ENCODE assay signal across 1 cellular context in the genomic region with DNA sequence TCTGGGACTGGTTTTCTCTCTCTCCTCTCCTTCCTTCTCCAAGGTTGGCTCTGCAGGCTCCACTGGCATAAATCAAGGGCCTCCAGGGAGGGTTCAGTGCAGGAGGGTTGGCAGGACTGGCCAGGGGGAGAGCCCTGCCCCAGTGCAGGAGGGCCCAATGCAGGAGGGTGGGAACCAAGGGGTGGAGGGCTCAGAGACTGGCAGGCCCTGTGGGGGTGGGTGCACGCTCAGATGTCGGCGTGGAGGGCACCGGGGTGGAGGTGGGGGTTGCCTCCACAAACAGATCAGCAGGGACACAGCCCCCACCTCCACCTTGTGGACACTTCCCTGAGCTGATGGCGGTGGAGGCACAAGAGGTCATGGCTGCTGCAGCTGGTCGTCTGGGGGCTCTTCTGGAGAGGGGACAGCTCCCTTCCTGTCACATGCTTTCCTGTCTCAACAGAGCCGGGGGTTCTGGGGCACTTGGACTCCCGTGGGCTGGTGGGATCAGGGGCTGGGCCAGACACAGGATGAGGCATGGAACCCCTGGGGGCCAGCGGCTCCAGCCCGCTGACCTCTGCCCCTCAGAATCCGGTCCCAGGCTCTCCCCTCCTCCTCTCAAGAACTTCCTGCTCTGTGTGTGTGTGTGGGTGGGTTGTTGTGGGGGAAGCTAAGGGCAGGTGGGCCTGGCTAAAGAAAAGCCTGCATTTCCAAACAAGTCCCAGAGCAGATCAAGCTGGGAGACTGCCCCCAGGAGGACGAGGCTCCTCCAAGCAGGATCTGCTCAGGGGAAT.
A peak's percentile ranks its signal among the peaks of the same experiment; 100 is the strongest.
TF ChIP-seq lines count a peak whose summit lies in the region.

No MANE protein-coding gene starts in this region.

TF ChIP-seq in HepG2, 621 proteins besides CTCF, POLR2A, EP300 and RAD21 (continued from another document and continues in another):
- TF ChIP-seq, protein P1, sequence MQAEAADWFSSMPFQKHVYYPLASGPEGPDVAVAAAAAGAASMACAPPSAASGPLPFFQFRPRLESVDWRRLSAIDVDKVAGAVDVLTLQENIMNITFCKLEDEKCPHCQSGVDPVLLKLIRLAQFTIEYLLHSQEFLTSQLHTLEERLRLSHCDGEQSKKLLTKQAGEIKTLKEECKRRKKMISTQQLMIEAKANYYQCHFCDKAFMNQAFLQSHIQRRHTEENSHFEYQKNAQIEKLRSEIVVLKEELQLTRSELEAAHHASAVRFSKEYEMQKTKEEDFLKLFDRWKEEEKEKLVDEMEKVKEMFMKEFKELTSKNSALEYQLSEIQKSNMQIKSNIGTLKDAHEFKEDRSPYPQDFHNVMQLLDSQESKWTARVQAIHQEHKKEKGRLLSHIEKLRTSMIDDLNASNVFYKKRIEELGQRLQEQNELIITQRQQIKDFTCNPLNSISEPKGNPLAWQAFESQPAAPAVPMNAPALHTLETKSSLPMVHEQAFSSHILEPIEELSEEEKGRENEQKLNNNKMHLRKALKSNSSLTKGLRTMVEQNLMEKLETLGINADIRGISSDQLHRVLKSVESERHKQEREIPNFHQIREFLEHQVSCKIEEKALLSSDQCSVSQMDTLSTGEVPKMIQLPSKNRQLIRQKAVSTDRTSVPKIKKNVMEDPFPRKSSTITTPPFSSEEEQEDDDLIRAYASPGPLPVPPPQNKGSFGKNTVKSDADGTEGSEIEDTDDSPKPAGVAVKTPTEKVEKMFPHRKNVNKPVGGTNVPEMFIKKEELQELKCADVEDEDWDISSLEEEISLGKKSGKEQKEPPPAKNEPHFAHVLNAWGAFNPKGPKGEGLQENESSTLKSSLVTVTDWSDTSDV (CRISPR knock-in tag; IDR thresholded peaks at IDR 0.05): peak; percentile 90; the same call in 1 of the 2 replicates
- TF ChIP-seq POGZ (CRISPR knock-in tag; IDR thresholded peaks at IDR 0.05) (no peak), ZNF331 (CRISPR knock-in tag; IDR thresholded peaks at IDR 0.05) (no peak), SCMH1 (CRISPR knock-in tag; IDR thresholded peaks at IDR 0.05; ENCODE audit: borderline replicate concordance) (no peak), ZNF674 (CRISPR knock-in tag; IDR thresholded peaks at IDR 0.05; ENCODE audit: low read depth) (0 out of 2 replicates have a peak, but pooled peaks have one; percentile 92), MAFG (CRISPR knock-in tag; IDR thresholded peaks at IDR 0.05) (no peak; the same call in 1 of the 2 replicates), HCFC1 (IDR thresholded peaks at IDR 0.05; ENCODE audit: low read depth, low read length) (no peak), MBD4 (IDR thresholded peaks at IDR 0.05; ENCODE audit: borderline replicate concordance, low read length) (no peak), CENPX (CRISPR knock-in tag; IDR thresholded peaks at IDR 0.05) (no peak), ZMAT3 (CRISPR knock-in tag; conservative IDR thresholded peaks at IDR 0.05) (no peak), HNF4G (IDR thresholded peaks at IDR 0.05; ENCODE audit: borderline replicate concordance, low read depth, low read length) (no peak), HNF4G (CRISPR knock-in tag; IDR thresholded peaks at IDR 0.05; ENCODE audit: borderline replicate concordance, low read depth) (peak; percentile 83; the same call in 1 of the 2 replicates), NFATC3 (CRISPR knock-in tag; IDR thresholded peaks at IDR 0.05) (no peak), ATM (IDR thresholded peaks at IDR 0.05; ENCODE audit: borderline replicate concordance) (no peak), CHD4 (IDR thresholded peaks at IDR 0.05; ENCODE audit: borderline replicate concordance, low read length) (no peak; the same call in 1 of the 2 replicates), ZNF333 (CRISPR knock-in tag; IDR thresholded peaks at IDR 0.05; ENCODE audit: borderline replicate concordance) (no peak), ZNF441 (CRISPR knock-in tag; IDR thresholded peaks at IDR 0.05; ENCODE audit: borderline replicate concordance) (peak; percentile 80), FOXC1 (CRISPR knock-in tag; IDR thresholded peaks at IDR 0.05; ENCODE audit: borderline replicate concordance) (peak; percentile 79; the same call in 1 of the 2 replicates), SKI (IDR thresholded peaks at IDR 0.05; ENCODE audit: partially characterized antibody) (no peak), ZNF44 (CRISPR knock-in tag; IDR thresholded peaks at IDR 0.05) (no peak), ARID2 (CRISPR knock-in tag; IDR thresholded peaks at IDR 0.05; ENCODE audit: borderline replicate concordance) (0 out of 2 replicates have a peak, but pooled peaks have one; percentile 49), YY1 (IDR thresholded peaks at IDR 0.05; ENCODE audit: insufficient read depth, insufficient replicate concordance, low read depth, low read length) (peak; percentile 78), ZNF20 (CRISPR knock-in tag; IDR thresholded peaks at IDR 0.05) (no peak), FOXA1 (IDR thresholded peaks at IDR 0.05) (no peak), FOXA1 (CRISPR knock-in tag; IDR thresholded peaks at IDR 0.05) (peak; percentile 76), KAT2B (IDR thresholded peaks at IDR 0.05; ENCODE audit: borderline replicate concordance, low read depth, low read length) (no peak), MIER3 (CRISPR knock-in tag; IDR thresholded peaks at IDR 0.05; ENCODE audit: borderline replicate concordance) (peak; percentile 41; the same call in 1 of the 2 replicates), ZFP36L1 (CRISPR knock-in tag; IDR thresholded peaks at IDR 0.05) (no peak), GZF1 (CRISPR knock-in tag; IDR thresholded peaks at IDR 0.05) (no peak), ZNF430 (CRISPR knock-in tag; IDR thresholded peaks at IDR 0.05) (peak; percentile 93), BCL6 (CRISPR knock-in tag; IDR thresholded peaks at IDR 0.05) (peak; percentile 37; the same call in 1 of the 2 replicates), ZNF564 (CRISPR knock-in tag; IDR thresholded peaks at IDR 0.05) (peak; percentile 73; the same call in 1 of the 2 replicates), ZNF615 (CRISPR knock-in tag; IDR thresholded peaks at IDR 0.05; ENCODE audit: borderline replicate concordance) (no peak; the same call in 1 of the 2 replicates), HOXA5 (CRISPR knock-in tag; IDR thresholded peaks at IDR 0.05) (no peak), FLYWCH1 (CRISPR knock-in tag; IDR thresholded peaks at IDR 0.05) (no peak; the same call in 1 of the 2 replicates), ZFAT (CRISPR knock-in tag; conservative IDR thresholded peaks at IDR 0.05) (no peak), ZBTB7A (CRISPR knock-in tag; IDR thresholded peaks at IDR 0.05) (peak; percentile 78), JDP2 (CRISPR knock-in tag; IDR thresholded peaks at IDR 0.05; ENCODE audit: borderline replicate concordance) (no peak)
- TF ChIP-seq, protein P2, sequence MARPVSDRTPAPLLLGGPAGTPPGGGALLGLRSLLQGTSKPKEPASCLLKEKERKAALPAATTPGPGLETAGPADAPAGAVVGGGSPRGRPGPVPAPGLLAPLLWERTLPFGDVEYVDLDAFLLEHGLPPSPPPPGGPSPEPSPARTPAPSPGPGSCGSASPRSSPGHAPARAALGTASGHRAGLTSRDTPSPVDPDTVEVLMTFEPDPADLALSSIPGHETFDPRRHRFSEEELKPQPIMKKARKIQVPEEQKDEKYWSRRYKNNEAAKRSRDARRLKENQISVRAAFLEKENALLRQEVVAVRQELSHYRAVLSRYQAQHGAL (CRISPR knock-in tag; IDR thresholded peaks at IDR 0.05; ENCODE audit: not compliant biosample characterization): no peak
- TF ChIP-seq, protein P3, sequence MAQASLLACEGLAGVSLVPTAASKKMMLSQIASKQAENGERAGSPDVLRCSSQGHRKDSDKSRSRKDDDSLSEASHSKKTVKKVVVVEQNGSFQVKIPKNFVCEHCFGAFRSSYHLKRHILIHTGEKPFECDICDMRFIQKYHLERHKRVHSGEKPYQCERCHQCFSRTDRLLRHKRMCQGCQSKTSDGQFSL (CRISPR knock-in tag; IDR thresholded peaks at IDR 0.05): peak; percentile 56; the same call in 1 of the 2 replicates
- TF ChIP-seq, protein P4, sequence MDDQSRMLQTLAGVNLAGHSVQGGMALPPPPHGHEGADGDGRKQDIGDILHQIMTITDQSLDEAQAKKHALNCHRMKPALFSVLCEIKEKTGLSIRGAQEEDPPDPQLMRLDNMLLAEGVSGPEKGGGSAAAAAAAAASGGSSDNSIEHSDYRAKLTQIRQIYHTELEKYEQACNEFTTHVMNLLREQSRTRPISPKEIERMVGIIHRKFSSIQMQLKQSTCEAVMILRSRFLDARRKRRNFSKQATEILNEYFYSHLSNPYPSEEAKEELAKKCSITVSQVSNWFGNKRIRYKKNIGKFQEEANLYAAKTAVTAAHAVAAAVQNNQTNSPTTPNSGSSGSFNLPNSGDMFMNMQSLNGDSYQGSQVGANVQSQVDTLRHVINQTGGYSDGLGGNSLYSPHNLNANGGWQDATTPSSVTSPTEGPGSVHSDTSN (CRISPR knock-in tag; IDR thresholded peaks at IDR 0.05; ENCODE audit: borderline replicate concordance): no peak
- TF ChIP-seq, protein P5, sequence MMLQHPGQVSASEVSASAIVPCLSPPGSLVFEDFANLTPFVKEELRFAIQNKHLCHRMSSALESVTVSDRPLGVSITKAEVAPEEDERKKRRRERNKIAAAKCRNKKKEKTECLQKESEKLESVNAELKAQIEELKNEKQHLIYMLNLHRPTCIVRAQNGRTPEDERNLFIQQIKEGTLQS (CRISPR knock-in tag; IDR thresholded peaks at IDR 0.05): no peak
- TF ChIP-seq, protein P6, sequence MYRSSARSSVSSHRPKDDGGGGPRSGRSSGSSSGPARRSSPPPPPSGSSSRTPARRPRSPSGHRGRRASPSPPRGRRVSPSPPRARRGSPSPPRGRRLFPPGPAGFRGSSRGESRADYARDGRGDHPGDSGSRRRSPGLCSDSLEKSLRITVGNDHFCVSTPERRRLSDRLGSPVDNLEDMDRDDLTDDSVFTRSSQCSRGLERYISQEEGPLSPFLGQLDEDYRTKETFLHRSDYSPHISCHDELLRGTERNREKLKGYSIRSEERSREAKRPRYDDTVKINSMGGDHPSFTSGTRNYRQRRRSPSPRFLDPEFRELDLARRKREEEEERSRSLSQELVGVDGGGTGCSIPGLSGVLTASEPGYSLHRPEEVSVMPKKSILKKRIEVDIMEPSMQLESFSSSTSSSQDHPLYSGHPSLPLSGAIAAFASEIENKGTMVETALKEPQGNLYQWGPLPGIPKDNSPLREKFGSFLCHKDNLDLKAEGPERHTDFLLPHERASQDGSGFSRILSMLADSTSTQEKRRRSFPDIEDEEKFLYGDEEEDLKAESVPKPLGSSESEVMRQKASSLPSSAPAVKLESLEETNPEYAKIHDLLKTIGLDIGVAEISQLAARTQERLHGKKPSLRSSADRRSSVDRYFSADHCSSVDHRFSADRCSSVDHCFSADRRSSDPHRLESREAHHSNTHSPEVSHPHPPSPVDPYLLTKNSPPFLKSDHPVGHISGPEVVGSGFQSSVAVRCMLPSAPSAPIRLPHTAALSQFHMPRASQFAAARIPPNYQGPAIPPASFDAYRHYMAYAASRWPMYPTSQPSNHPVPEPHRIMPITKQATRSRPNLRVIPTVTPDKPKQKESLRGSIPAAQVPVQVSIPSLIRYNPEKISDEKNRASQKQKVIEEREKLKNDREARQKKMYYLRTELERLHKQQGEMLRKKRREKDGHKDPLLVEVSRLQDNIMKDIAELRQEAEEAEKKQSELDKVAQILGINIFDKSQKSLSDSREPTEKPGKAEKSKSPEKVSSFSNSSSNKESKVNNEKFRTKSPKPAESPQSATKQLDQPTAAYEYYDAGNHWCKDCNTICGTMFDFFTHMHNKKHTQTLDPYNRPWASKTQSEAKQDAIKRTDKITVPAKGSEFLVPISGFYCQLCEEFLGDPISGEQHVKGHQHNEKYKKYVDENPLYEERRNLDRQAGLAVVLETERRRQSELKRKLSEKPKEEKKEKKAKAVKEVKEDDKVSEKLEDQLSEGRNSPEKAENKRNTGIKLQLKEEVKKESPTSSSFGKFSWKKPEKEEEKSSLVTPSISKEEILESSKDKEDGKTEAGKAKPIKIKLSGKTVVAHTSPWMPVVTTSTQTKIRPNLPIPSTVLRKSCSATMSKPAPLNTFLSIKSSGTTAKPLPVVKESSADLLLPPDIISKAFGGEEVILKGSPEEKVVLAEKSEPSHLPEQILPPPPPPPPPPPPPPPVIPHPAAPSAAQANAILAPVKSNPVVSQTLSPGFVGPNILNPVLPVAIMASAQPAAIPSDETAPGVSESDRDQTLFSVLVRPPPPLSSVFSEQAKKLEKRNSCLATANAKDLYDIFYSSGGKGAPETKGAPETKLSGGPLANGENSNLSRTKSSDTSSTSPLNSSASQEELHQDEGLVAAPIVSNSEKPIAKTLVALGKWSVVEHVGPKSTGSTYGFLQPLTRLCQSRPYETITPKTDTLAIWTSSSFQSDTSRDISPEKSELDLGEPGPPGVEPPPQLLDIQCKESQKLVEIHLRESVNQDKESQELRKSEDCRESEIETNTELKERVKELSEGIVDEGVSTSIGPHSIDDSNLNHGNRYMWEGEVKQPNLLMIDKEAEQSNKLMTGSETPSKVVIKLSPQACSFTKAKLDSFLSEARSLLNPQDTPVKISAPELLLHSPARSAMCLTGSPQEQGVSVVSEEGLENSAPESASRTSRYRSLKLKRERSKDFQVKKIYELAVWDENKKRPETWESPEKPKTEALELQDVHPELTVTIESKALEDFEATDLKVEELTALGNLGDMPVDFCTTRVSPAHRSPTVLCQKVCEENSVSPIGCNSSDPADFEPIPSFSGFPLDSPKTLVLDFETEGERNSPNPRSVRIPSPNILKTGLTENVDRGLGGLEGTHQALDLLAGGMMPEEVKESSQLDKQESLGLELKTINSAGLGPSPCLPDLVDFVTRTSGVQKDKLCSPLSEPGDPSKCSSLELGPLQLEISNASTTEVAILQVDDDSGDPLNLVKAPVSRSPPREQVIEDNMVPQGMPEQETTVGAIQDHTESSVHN (CRISPR knock-in tag; IDR thresholded peaks at IDR 0.05): no peak
- TF ChIP-seq, protein P7, sequence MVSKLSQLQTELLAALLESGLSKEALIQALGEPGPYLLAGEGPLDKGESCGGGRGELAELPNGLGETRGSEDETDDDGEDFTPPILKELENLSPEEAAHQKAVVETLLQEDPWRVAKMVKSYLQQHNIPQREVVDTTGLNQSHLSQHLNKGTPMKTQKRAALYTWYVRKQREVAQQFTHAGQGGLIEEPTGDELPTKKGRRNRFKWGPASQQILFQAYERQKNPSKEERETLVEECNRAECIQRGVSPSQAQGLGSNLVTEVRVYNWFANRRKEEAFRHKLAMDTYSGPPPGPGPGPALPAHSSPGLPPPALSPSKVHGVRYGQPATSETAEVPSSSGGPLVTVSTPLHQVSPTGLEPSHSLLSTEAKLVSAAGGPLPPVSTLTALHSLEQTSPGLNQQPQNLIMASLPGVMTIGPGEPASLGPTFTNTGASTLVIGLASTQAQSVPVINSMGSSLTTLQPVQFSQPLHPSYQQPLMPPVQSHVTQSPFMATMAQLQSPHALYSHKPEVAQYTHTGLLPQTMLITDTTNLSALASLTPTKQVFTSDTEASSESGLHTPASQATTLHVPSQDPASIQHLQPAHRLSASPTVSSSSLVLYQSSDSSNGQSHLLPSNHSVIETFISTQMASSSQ (IDR thresholded peaks at IDR 0.05; ENCODE audit: low read depth): peak; percentile 16; the same call in 1 of the 2 replicates
- TF ChIP-seq, protein P7 (CRISPR knock-in tag; IDR thresholded peaks at IDR 0.05; ENCODE audit: borderline replicate concordance): peak; percentile 43; the same call in 1 of the 2 replicates
